19 cellular contexts compared by ENCODE assay signal in genomic region chr17:71936977-71937376, GRCh38.
DNase-seq lines count a peak whose midpoint lies in the region; FAIRE-seq and TF ChIP-seq lines count a peak whose summit lies in the region.
"Had no signal": no experiment of that assay in that cellular context is flagged by ENCODE, and none has a peak within 500 bp of the region (broad histone marks: within the 10 kb centered on the region; RNA-seq: fewer than 3 reads in every experiment).

No MANE protein-coding gene starts in this region.

- no peak for FAIRE-seq in bronchial epithelial cell (lab: Jason Lieb, UNC)
- peak; percentile 95 for FAIRE-seq in keratinocyte (lab: Jason Lieb, UNC)
- FAIRE-seq: A204.1, GM12891, GM18507 had no signal

- no peaks in the 10 kb centered on the region for H3K79me2 ChIP-seq in keratinocyte (ENCODE audit: control insufficient read depth, insufficient read depth, low read length)

- no peak overlapping the region for H3K27ac Mint-ChIP-seq in Caco-2 (ENCODE audit: unreplicated experiment)
- H3K27ac Mint-ChIP-seq in activated CD4-positive, alpha-beta T cell treated with anti-CD3 and anti-CD28 coated beads, Interleukin-2, amount 10 ng/mL, durations not matched to agents 7 days and 5 days: no peak overlapping the region
- no peak overlapping the region for H3K27ac Mint-ChIP-seq in activated T-helper 2 cell treated with anti-CD3 and anti-CD28 coated beads, Interferon-gamma antibody, Interleukin-2, Interleukin-4, amounts not matched to agents 10 μg/mL and 5 μg/mL and 100 μg/mL, durations not matched to agents 14 hours and 24 hours and 36 hours
- H3K27ac Mint-ChIP-seq: CD8-positive, alpha-beta T cell; IgD-negative memory B cell had no signal

- no peaks in the 10 kb centered on the region for H4K20me1 ChIP-seq in keratinocyte (ENCODE audit: control insufficient read depth, extremely low read depth, insufficient read depth, low read length)
- H4K20me1 ChIP-seq: BLaER1 had no signal

- H3K4me3 ChIP-seq in Caco-2 (ENCODE audit: low read depth, low read length) (no peak overlapping the region), bronchial epithelial cell (ENCODE audit: low read depth, low read length) (no peak overlapping the region), keratinocyte (ENCODE audit: control insufficient read depth in 2 of 3, extremely low read depth in 1 of 3, insufficient read depth in 2 of 3, low read depth in 1 of 3, low read length in 3 of 3) (no peak overlapping the region)
- H3K4me3 ChIP-seq: BLaER1 had no signal

- H3K36me3 Mint-ChIP-seq in Caco-2 (ENCODE audit: insufficient read depth, unreplicated experiment): no peaks in the 10 kb centered on the region
- H3K36me3 Mint-ChIP-seq in activated CD4-positive, alpha-beta T cell treated with anti-CD3 and anti-CD28 coated beads, Interleukin-2, amount 10 ng/mL, durations not matched to agents 7 days and 5 days (ENCODE audit: low read depth): no peaks in the 10 kb centered on the region
- no peaks in the 10 kb centered on the region for H3K36me3 Mint-ChIP-seq in activated T-helper 2 cell treated with anti-CD3 and anti-CD28 coated beads, Interferon-gamma antibody, Interleukin-2, Interleukin-4, amounts not matched to agents 10 μg/mL and 5 μg/mL and 100 μg/mL, durations not matched to agents 14 hours and 24 hours and 36 hours (ENCODE audit: low read depth)
- H3K36me3 Mint-ChIP-seq: CD8-positive, alpha-beta T cell; IgD-negative memory B cell had no signal

- peaks cover 9% of the 10 kb centered on the region for H3K9me3 Mint-ChIP-seq in Caco-2 (ENCODE audit: unreplicated experiment)
- peaks cover 2% of the 10 kb centered on the region for H3K9me3 Mint-ChIP-seq in activated CD4-positive, alpha-beta T cell treated with anti-CD3 and anti-CD28 coated beads, Interleukin-2, amount 10 ng/mL, durations not matched to agents 7 days and 5 days
- H3K9me3 Mint-ChIP-seq in activated T-helper 2 cell treated with anti-CD3 and anti-CD28 coated beads, Interferon-gamma antibody, Interleukin-2, Interleukin-4, amounts not matched to agents 10 μg/mL and 5 μg/mL and 100 μg/mL, durations not matched to agents 14 hours and 24 hours and 36 hours: peaks cover 14% of the 10 kb centered on the region
- H3K9me3 Mint-ChIP-seq: CD8-positive, alpha-beta T cell had no signal

- no peak overlapping the region for H3K9ac ChIP-seq in keratinocyte (ENCODE audit: control insufficient read depth, extremely low read depth, insufficient read depth, low read length)
- H3K9ac ChIP-seq: BLaER1 had no signal

- H3K4me1 ChIP-seq in Caco-2: peaks cover 11% of the 10 kb centered on the region
- peaks cover 24% of the 10 kb centered on the region for H3K4me1 ChIP-seq in keratinocyte (ENCODE audit: control insufficient read depth, extremely low read depth, insufficient read depth, low read length)
- H3K4me1 ChIP-seq: BLaER1 had no signal

- TF ChIP-seq CTCF in Caco-2 (IDR thresholded peaks at IDR 0.05; ENCODE audit: insufficient read depth in 1 of 2, low read depth in 1 of 2, low read length in 1 of 2, severe bottlenecking in 1 of 2, unreplicated experiment in 1 of 2) (no peak), bronchial epithelial cell (IDR thresholded peaks at IDR 0.05; ENCODE audit: insufficient read depth, low read length, severe bottlenecking) (no peak), keratinocyte (optimal IDR thresholded peaks at IDR 0.05 in 1 of 3, IDR thresholded peaks at IDR 0.05 in 1 of 3, conservative IDR thresholded peaks at IDR 0.05 in 1 of 3; ENCODE audit: extremely low read depth in 1 of 3, insufficient read depth in 2 of 3, low read length in 3 of 3) (no peak)

- POLR2A ChIA-PET in Caco-2 (lab: Charles Lee): no interaction called here
- POLR2A ChIA-PET in activated CD4-positive, alpha-beta T cell treated with anti-CD3 and anti-CD28 coated beads, Interleukin-2, amount 10 ng/mL, durations not matched to agents 7 days and 5 days (lab: Charles Lee): no interaction called here

- no TSS peak for BruUV-seq in Caco-2 (replicated peaks; lab: Mats Ljungman, UMichigan)

- no peaks in the 10 kb centered on the region for H3K9me3 ChIP-seq in Caco-2
- no peaks in the 10 kb centered on the region for H3K9me3 ChIP-seq in keratinocyte (ENCODE audit: control insufficient read depth, low read depth, low read length)
- H3K9me3 ChIP-seq: BLaER1 had no signal

- CTCF ChIA-PET in Caco-2 (lab: Charles Lee): no interaction called here
- CTCF ChIA-PET in activated CD4-positive, alpha-beta T cell treated with anti-CD3 and anti-CD28 coated beads, Interleukin-2, amount 10 ng/mL, durations not matched to agents 7 days and 5 days (lab: Charles Lee): no interaction called here

- H3K4me1 Mint-ChIP-seq in Caco-2 (ENCODE audit: low read depth, unreplicated experiment): peaks cover 10% of the 10 kb centered on the region
- no peaks in the 10 kb centered on the region for H3K4me1 Mint-ChIP-seq in activated CD4-positive, alpha-beta T cell treated with anti-CD3 and anti-CD28 coated beads, Interleukin-2, amount 10 ng/mL, durations not matched to agents 7 days and 5 days
- no peaks in the 10 kb centered on the region for H3K4me1 Mint-ChIP-seq in activated T-helper 2 cell treated with anti-CD3 and anti-CD28 coated beads, Interferon-gamma antibody, Interleukin-2, Interleukin-4, amounts not matched to agents 10 μg/mL and 5 μg/mL and 100 μg/mL, durations not matched to agents 14 hours and 24 hours and 36 hours (ENCODE audit: low read depth)
- H3K4me1 Mint-ChIP-seq: IgD-negative memory B cell had no signal

- no peak overlapping the region for H2AFZ ChIP-seq in keratinocyte (ENCODE audit: control insufficient read depth, low read length)

- peak overlapping the region; percentile 8 for H3K27ac ChIP-seq in keratinocyte (ENCODE audit: control insufficient read depth, insufficient read depth, low read length)
- H3K27ac ChIP-seq: BLaER1 had no signal

- H3K4me2 ChIP-seq in keratinocyte (ENCODE audit: control insufficient read depth, extremely low read depth, insufficient read depth, low read depth, low read length): peak overlapping the region; percentile 51
- H3K4me2 ChIP-seq: BLaER1 had no signal

- DNase-seq in Caco-2 (peak; percentile 49 to 51), HPDE6-E6E7 (ENCODE audit: extremely low spot score) (peak; percentile 23), bronchial epithelial cell (ENCODE audit: low read depth) (peak; percentile 94), keratinocyte (ENCODE audit: low read depth, low spot score) (peak; percentile 26), NCI-H510A (lab: John Stamatoyannopoulos, UW) (no peak)
- no peak for DNase-seq in activated CD4-positive, alpha-beta T cell treated with anti-CD3 and anti-CD28 coated beads, Interleukin-2, amount 10 ng/mL, durations not matched to agents 7 days and 5 days
- no peak for DNase-seq in activated T-helper 2 cell treated with anti-CD3 and anti-CD28 coated beads, Interferon-gamma antibody, Interleukin-2, Interleukin-4, amounts not matched to agents 10 μg/mL and 5 μg/mL and 100 μg/mL, durations not matched to agents 14 hours and 24 hours and 36 hours (ENCODE audit: low spot score)
- DNase-seq: CD8-positive, alpha-beta T cell; GF-D8; MV-4-11; NCI-H2081 treated with DMSO at 0.1 percent for 48 hours; NCI-H2227 treated with DMSO at 0.1 percent for 48 hours; NCI-H524 treated with DMSO at 0.1 percent for 48 hours; SIG-M5 had no signal

- no peaks in the 10 kb centered on the region for H3K27me3 Mint-ChIP-seq in Caco-2 (ENCODE audit: insufficient read depth, unreplicated experiment)
- no peaks in the 10 kb centered on the region for H3K27me3 Mint-ChIP-seq in activated CD4-positive, alpha-beta T cell treated with anti-CD3 and anti-CD28 coated beads, Interleukin-2, amount 10 ng/mL, durations not matched to agents 7 days and 5 days
- H3K27me3 Mint-ChIP-seq in activated T-helper 2 cell treated with anti-CD3 and anti-CD28 coated beads, Interferon-gamma antibody, Interleukin-2, Interleukin-4, amounts not matched to agents 10 μg/mL and 5 μg/mL and 100 μg/mL, durations not matched to agents 14 hours and 24 hours and 36 hours (ENCODE audit: low read depth): no peaks in the 10 kb centered on the region
- H3K27me3 Mint-ChIP-seq: IgD-negative memory B cell had no signal

- H3K36me3 ChIP-seq in Caco-2 (ENCODE audit: control insufficient read depth, insufficient read depth, low read length) (no peaks in the 10 kb centered on the region), bronchial epithelial cell (ENCODE audit: control insufficient read depth, insufficient read depth, low read length) (no peaks in the 10 kb centered on the region), keratinocyte (ENCODE audit: control insufficient read depth in 2 of 2, extremely low read depth in 1 of 2, insufficient read depth in 2 of 2, low read length in 2 of 2) (no peaks in the 10 kb centered on the region)
- H3K36me3 ChIP-seq: BLaER1 had no signal

- intact Hi-C loops in Caco-2 (cut with micrococcal nuclease; ENCODE audit: unreplicated experiment): no loop called here
- intact Hi-C loops in activated T-helper 2 cell treated with anti-CD3 and anti-CD28 coated beads, Interferon-gamma antibody, Interleukin-2, Interleukin-4, amounts not matched to agents 10 μg/mL and 5 μg/mL and 100 μg/mL, durations not matched to agents 14 hours and 24 hours and 36 hours (cut with micrococcal nuclease): no loop called here

- no peaks in the 10 kb centered on the region for H3K27me3 ChIP-seq in Caco-2 (replicated peaks; ENCODE audit: control insufficient read depth, insufficient read depth, low read length)
- no peaks in the 10 kb centered on the region for H3K27me3 ChIP-seq in bronchial epithelial cell (ENCODE audit: control insufficient read depth, insufficient read depth, low read length)
- H3K27me3 ChIP-seq in keratinocyte (ENCODE audit: control insufficient read depth, extremely low read depth, insufficient read depth, low read length): no peaks in the 10 kb centered on the region
- H3K27me3 ChIP-seq: BLaER1 had no signal

- dilution Hi-C loops in keratinocyte (cut with MboI; ENCODE audit: extremely low pct_ligation_motif_present, low sequenced_read_pairs): no loop called here

- H3K9me1 ChIP-seq in keratinocyte (ENCODE audit: control insufficient read depth, extremely low read depth, insufficient read depth, low read length): no peaks in the 10 kb centered on the region

- no peak overlapping the region for H3K4me3 Mint-ChIP-seq in Caco-2 (ENCODE audit: unreplicated experiment)
- no peak overlapping the region for H3K4me3 Mint-ChIP-seq in activated CD4-positive, alpha-beta T cell treated with anti-CD3 and anti-CD28 coated beads, Interleukin-2, amount 10 ng/mL, durations not matched to agents 7 days and 5 days
- no peak overlapping the region for H3K4me3 Mint-ChIP-seq in activated T-helper 2 cell treated with anti-CD3 and anti-CD28 coated beads, Interferon-gamma antibody, Interleukin-2, Interleukin-4, amounts not matched to agents 10 μg/mL and 5 μg/mL and 100 μg/mL, durations not matched to agents 14 hours and 24 hours and 36 hours (ENCODE audit: low read depth)
- H3K4me3 Mint-ChIP-seq: CD8-positive, alpha-beta T cell; IgD-negative memory B cell had no signal

Comparison
In these comparisons a context has a peak if more than half of its experiments do, and no peak if none do; other contexts are left out.
1. DNase-seq: peak in Caco-2 (2 of 2), HPDE6-E6E7 (single experiment), bronchial epithelial cell (single experiment) and keratinocyte (single experiment); none in activated CD4-positive, alpha-beta T cell treated with anti-CD3 and anti-CD28 coated beads, Interleukin-2, amount 10 ng/mL, durations not matched to agents 7 days and 5 days (single experiment), activated T-helper 2 cell treated with anti-CD3 and anti-CD28 coated beads, Interferon-gamma antibody, Interleukin-2, Interleukin-4, amounts not matched to agents 10 μg/mL and 5 μg/mL and 100 μg/mL, durations not matched to agents 14 hours and 24 hours and 36 hours (single experiment) and NCI-H510A (single experiment).